17 cellular contexts compared by ENCODE assay signal in the genomic region with DNA sequence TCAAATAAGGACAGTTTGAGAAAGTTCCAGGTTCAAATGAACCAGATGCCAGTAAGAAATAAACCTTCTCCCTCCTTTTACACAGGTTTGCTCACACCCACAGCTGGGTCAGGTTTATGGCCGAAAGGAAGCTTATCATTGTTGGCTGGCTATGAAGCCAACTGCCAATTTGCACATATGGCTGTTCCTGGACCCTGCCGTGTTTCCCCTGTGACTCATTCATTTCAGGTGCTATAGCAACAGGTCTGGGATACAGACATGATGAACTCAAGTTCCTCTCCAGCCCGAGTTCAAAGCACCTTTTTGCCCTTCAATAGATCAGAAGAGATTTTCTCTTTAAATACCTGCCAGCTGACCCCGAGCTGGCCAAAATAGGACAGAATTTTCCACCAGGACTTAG.
DNase-seq lines count a peak whose midpoint lies in the region; ATAC-seq, FAIRE-seq and TF ChIP-seq lines count a peak whose summit lies in the region.
"Had no signal": no experiment of that assay in that cellular context is flagged by ENCODE, and none has a peak within 500 bp of the region (broad histone marks: within the 10 kb centered on the region; RNA-seq: fewer than 3 reads in every experiment).

No MANE protein-coding gene starts in this region.

- H3K4me1 Mint-ChIP-seq in glutamatergic neuron (ENCODE audit: low read depth, unreplicated experiment), result peaks cover 27% of the 10 kb centered on the region
- H3K4me1 Mint-ChIP-seq: naive B cell had no signal

- 1% methylated on average over 4 of the region's 4 CpGs for WGBS in K562 (ENCODE audit: insufficient coverage, low coverage, missing lambda C conversion rate)
- 26% methylated on average over 4 of the region's 4 CpGs; no CpG with 5 or more reads in 1 of the 2 donors for WGBS in transverse colon (ENCODE audit: low coverage in 1 of 2), 2 donors

- H3K4me1 ChIP-seq in K562 (replicated peaks in 1 of 2; ENCODE audit: control insufficient read depth in 2 of 2, insufficient read depth in 2 of 2, low read length in 2 of 2), result no peaks in the 10 kb centered on the region
- H3K4me1 ChIP-seq in transverse colon, result no peaks in the 10 kb centered on the region
- H3K4me1 ChIP-seq: left lung had no signal

- no peak overlapping the region for H3K27ac Mint-ChIP-seq in activated naive CD4-positive, alpha-beta T cell treated with anti-CD3 and anti-CD28 coated beads, Interleukin-2, amount 50 U/mL, for 72 hours
- H3K27ac Mint-ChIP-seq in glutamatergic neuron (ENCODE audit: unreplicated experiment), result no peak overlapping the region
- H3K27ac Mint-ChIP-seq: brain, naive B cell had no signal

- no peak for TF ChIP-seq CTCF in K562 (IDR thresholded peaks at IDR 0.05 in 2 of 3, conservative IDR thresholded peaks at IDR 0.05 in 1 of 3; ENCODE audit: insufficient read depth in 2 of 3, low read depth in 1 of 3, low read length in 3 of 3)
- no peak for TF ChIP-seq CTCF in transverse colon (IDR thresholded peaks at IDR 0.05)
- TF ChIP-seq CTCF in glutamatergic neuron (IDR thresholded peaks at IDR 0.05; ENCODE audit: partially characterized antibody, unreplicated experiment), result no peak

- H3K36me3 Mint-ChIP-seq in activated naive CD4-positive, alpha-beta T cell treated with anti-CD3 and anti-CD28 coated beads, Interleukin-2, amount 50 U/mL, for 72 hours, result no peaks in the 10 kb centered on the region
- no peaks in the 10 kb centered on the region for H3K36me3 Mint-ChIP-seq in glutamatergic neuron (ENCODE audit: unreplicated experiment)
- H3K36me3 Mint-ChIP-seq: brain, naive B cell had no signal

- H3K9me3 ChIP-seq in K562 (replicated peaks; ENCODE audit: control insufficient read depth, insufficient read depth, low read depth, low read length), result no peaks in the 10 kb centered on the region
- no peaks in the 10 kb centered on the region for H3K9me3 ChIP-seq in transverse colon
- H3K9me3 ChIP-seq: left lung had no signal

- H3K4me3 ChIP-seq in K562 (no peak overlapping the region), transverse colon (no peak overlapping the region)
- H3K4me3 ChIP-seq: left lung, SK-N-MC had no signal

- no peak overlapping the region for H3K4me3 Mint-ChIP-seq in glutamatergic neuron (ENCODE audit: unreplicated experiment)
- H3K4me3 Mint-ChIP-seq: brain, naive B cell had no signal

- H3K27me3 Mint-ChIP-seq in glutamatergic neuron (ENCODE audit: unreplicated experiment), result peaks cover 8% of the 10 kb centered on the region

- no peaks in the 10 kb centered on the region for H3K9me1 ChIP-seq in K562 (ENCODE audit: control insufficient read depth, insufficient read depth, low read length)

- H3K27ac ChIP-seq in K562 (ENCODE audit: extremely low read depth, low read depth, low read length) (no peak overlapping the region), transverse colon (no peak overlapping the region)
- H3K27ac ChIP-seq: KMS-11, left lung, SK-N-MC had no signal

- H3K9me3 Mint-ChIP-seq in activated naive CD4-positive, alpha-beta T cell treated with anti-CD3 and anti-CD28 coated beads, Interleukin-2, amount 50 U/mL, for 72 hours, result no peaks in the 10 kb centered on the region
- peaks cover 8% of the 10 kb centered on the region for H3K9me3 Mint-ChIP-seq in glutamatergic neuron (ENCODE audit: unreplicated experiment)
- H3K9me3 Mint-ChIP-seq: naive B cell had no signal

- no peak for DNase-seq in activated naive CD4-positive, alpha-beta T cell treated with anti-CD3 and anti-CD28 coated beads, Interleukin-2, amount 50 U/mL, for 72 hours (ENCODE audit: low spot score in 2 of 2)
- no peak for DNase-seq in activated naive CD4-positive, alpha-beta T cell treated with Interleukin-2 at 50 U/mL for 16 hours
- DNase-seq in M059J (ENCODE audit: low read depth), result peak; percentile 54
- DNase-seq in K562 (ENCODE audit: extremely low read depth in 1 of 4, low spot score in 3 of 4), result no peak
- DNase-seq in transverse colon, result peak; percentile 49
- DNase-seq in EL, result no peak
- DNase-seq in cerebellar nuclear complex (lab: John Stamatoyannopoulos, UW), result no peak
- no peak for DNase-seq in glutamatergic neuron
- DNase-seq: activated effector memory CD4-positive, alpha-beta T cell treated with anti-CD3 and anti-CD28 coated beads, Interleukin-2, amount 50 U/mL, for 16 hours; left lung; naive B cell; NCI-H2029; stimulated activated CD4-positive, alpha-beta T cell treated with anti-CD3 and anti-CD28 coated beads, Interleukin-15, amount 100 ng/mL, for 24 hours had no signal

- no peak for TF ChIP-seq RAD21 in K562 (CRISPR knock-in tag; conservative IDR thresholded peaks at IDR 0.05 in 1 of 2, IDR thresholded peaks at IDR 0.05 in 1 of 2)

- no peaks in the 10 kb centered on the region for H4K20me1 ChIP-seq in K562 (replicated peaks; ENCODE audit: control insufficient read depth, insufficient read depth, low read length)

- no peak overlapping the region for H3K9ac ChIP-seq in K562 (ENCODE audit: insufficient read depth in 1 of 2, low read depth in 2 of 2, low read length in 2 of 2)
- H3K9ac ChIP-seq: KMS-11 had no signal

- peak; percentile 46 to 50 for ATAC-seq in activated naive CD4-positive, alpha-beta T cell treated with anti-CD3 and anti-CD28 coated beads, Interleukin-2, amount 50 U/mL, for 72 hours
- ATAC-seq in K562, result no peak
- ATAC-seq: left lung had no signal

- TF ChIP-seq POLR2A in K562 (conservative IDR thresholded peaks at IDR 0.05) (no peak), transverse colon (IDR thresholded peaks at IDR 0.05) (no peak)

- intact Hi-C loops in K562 (cut with micrococcal nuclease), result no loop called here
- intact Hi-C loops in transverse colon (cut with DNase I; ENCODE audit: low total_unique reads), result no loop called here

- no peak overlapping the region for H2AFZ ChIP-seq in K562 (ENCODE audit: low read depth, low read length)

- POLR2A ChIA-PET in K562 (lab: Yijun Ruan, JAX), result no interaction called here

- TF ChIP-seq EP300 in K562 (IDR thresholded peaks at IDR 0.05; ENCODE audit: low read length) (no peak), transverse colon (IDR thresholded peaks at IDR 0.05; ENCODE audit: low read depth) (peak; percentile 42)

- no peak for FAIRE-seq in K562 (lab: Jason Lieb, UNC)
- FAIRE-seq: TTC549 had no signal

- no peaks in the 10 kb centered on the region for H3K79me2 ChIP-seq in K562 (ENCODE audit: control insufficient read depth, insufficient read depth, low read length)

- no peak overlapping the region for H3K4me2 ChIP-seq in K562 (ENCODE audit: insufficient read depth, low read length)
- H3K4me2 ChIP-seq: KMS-11 had no signal

- H3K36me3 ChIP-seq in K562 (ENCODE audit: control insufficient read depth, insufficient read depth, low read length) (no peaks in the 10 kb centered on the region), transverse colon (no peaks in the 10 kb centered on the region)
- H3K36me3 ChIP-seq: left lung had no signal

- CTCF ChIA-PET in K562 (lab: Yijun Ruan, JAX; ENCODE audit: low intra/inter-chr PET ratio), result no interaction called here

- no peaks in the 10 kb centered on the region for H3K27me3 ChIP-seq in K562 (ENCODE audit: control insufficient read depth in 2 of 2, insufficient read depth in 2 of 2, low read length in 2 of 2)
- no peaks in the 10 kb centered on the region for H3K27me3 ChIP-seq in transverse colon
- H3K27me3 ChIP-seq: left lung had no signal

- BruUV-seq in K562 (replicated peaks; lab: Mats Ljungman, UMichigan), result no TSS peak

- in situ Hi-C loops in K562 (cut with MboI) (no loop called here), transverse colon (cut with MboI; ENCODE audit: low pct_ligation_motif_present in 1 of 4, low pct_unique_long_range_greater_than_20kb in 1 of 4, low sequenced_read_pairs in 3 of 4) (loop anchor here in 1 of 4 donors (25.0 kb wide), 2 partner anchors 584 to 759 kb away; no protein-coding TSS in a partner anchor)

TF ChIP-seq in K562, 482 proteins besides CTCF, POLR2A, EP300 and RAD21:
- TF ChIP-seq RFX1 (IDR thresholded peaks at IDR 0.05), result peak; percentile 39; the same call in 1 of the 2 replicates
- TF ChIP-seq, protein P1, sequence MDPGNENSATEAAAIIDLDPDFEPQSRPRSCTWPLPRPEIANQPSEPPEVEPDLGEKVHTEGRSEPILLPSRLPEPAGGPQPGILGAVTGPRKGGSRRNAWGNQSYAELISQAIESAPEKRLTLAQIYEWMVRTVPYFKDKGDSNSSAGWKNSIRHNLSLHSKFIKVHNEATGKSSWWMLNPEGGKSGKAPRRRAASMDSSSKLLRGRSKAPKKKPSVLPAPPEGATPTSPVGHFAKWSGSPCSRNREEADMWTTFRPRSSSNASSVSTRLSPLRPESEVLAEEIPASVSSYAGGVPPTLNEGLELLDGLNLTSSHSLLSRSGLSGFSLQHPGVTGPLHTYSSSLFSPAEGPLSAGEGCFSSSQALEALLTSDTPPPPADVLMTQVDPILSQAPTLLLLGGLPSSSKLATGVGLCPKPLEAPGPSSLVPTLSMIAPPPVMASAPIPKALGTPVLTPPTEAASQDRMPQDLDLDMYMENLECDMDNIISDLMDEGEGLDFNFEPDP (CRISPR knock-in tag; IDR thresholded peaks at IDR 0.05), result no peak
TF ChIP-seq in K562: peak in this region for 1.

Comparison
In these comparisons a context has a peak if more than half of its experiments do, and no peak if none do; other contexts are left out.
1. DNase-seq: peak in M059J (single experiment) and transverse colon (single experiment); none in activated naive CD4-positive, alpha-beta T cell treated with anti-CD3 and anti-CD28 coated beads, Interleukin-2, amount 50 U/mL, for 72 hours (0 of 2), activated naive CD4-positive, alpha-beta T cell treated with Interleukin-2 at 50 U/mL for 16 hours (single experiment), K562 (0 of 4), EL (single experiment), cerebellar nuclear complex (0 of 2) and glutamatergic neuron (single experiment).